In the genomic region with DNA sequence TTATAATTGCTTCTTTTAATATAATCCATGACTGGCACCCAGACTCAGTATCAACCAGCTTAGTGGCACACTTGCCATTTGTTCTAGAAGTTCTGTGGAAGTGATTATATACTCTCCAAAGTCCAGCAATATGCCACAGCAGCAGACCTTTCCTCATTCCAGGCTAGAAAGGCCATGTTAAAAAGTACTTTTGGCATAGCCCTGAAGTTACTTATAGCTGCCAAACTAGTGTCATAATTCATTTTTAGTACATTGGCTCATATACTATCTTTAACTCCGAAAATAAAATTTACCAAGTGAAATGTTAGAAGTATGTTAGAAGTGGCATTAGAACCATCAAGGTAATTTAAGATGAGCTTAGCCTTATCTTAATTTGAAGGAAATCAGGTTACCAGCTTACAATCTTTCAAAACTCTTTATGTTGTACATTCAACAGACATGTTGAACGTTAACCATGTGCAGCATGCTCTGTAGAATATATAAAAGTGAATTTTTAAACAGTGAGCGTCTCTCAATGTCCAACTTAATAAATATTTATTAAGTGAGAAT, we compare ENCODE assay signal across 29 cellular contexts.
"Had no signal": no experiment of that assay in that cellular context is flagged by ENCODE, and none has a peak within 500 bp of the region (broad histone marks: within the 10 kb centered on the region; RNA-seq: fewer than 3 reads in every experiment).

No MANE protein-coding gene starts in this region.

- H3K27ac Mint-ChIP-seq: activated CD4-positive, alpha-beta memory T cell treated with anti-CD3 and anti-CD28 coated beads for 36 hours; activated CD4-positive, alpha-beta T cell treated with anti-CD3 and anti-CD28 coated beads for 36 hours; activated CD4-positive, alpha-beta T cell treated with anti-CD3 and anti-CD28 coated beads, Interleukin-2, amount 10 ng/mL, durations not matched to agents 24 days and 14 days; activated CD8-positive, alpha-beta memory T cell treated with anti-CD3 and anti-CD28 coated beads, Interleukin-2, amount 10 ng/mL, durations not matched to agents 7 days and 5 days; activated CD8-positive, alpha-beta T cell treated with anti-CD3 and anti-CD28 coated beads, Interleukin-2, amount 10 ng/mL, durations not matched to agents 7 days and 5 days; activated naive CD4-positive, alpha-beta T cell treated with anti-CD3 and anti-CD28 coated beads for 36 hours; activated naive CD4-positive, alpha-beta T cell treated with anti-CD3 and anti-CD28 coated beads, Interleukin-2, amount 50 U/mL, for 24 hours; activated naive CD8-positive, alpha-beta T cell treated with anti-CD3 and anti-CD28 coated beads for 36 hours; activated naive CD8-positive, alpha-beta T cell treated with anti-CD3 and anti-CD28 coated beads, Interleukin-2, amount 50 U/mL, for 24 hours; activated T-helper 1 cell treated with anti-CD3 and anti-CD28 coated beads, Interleukin-12 subunit alpha, Interleukin-12 subunit beta, Interleukin-2, Interleukin-4 antibody, amounts not matched to agents 30 ng/mL and 10 ng/mL and 1 ng/mL, durations not matched to agents 14 hours and 24 hours and 36 hours; activated T-helper 2 cell treated with anti-CD3 and anti-CD28 coated beads, Interferon-gamma antibody, Interleukin-2, Interleukin-4, amounts not matched to agents 10 μg/mL and 5 μg/mL and 100 μg/mL, durations not matched to agents 14 hours and 24 hours and 36 hours had no signal

- H3K36me3 Mint-ChIP-seq: activated CD4-positive, alpha-beta memory T cell treated with anti-CD3 and anti-CD28 coated beads for 36 hours; activated CD8-positive, alpha-beta memory T cell treated with anti-CD3 and anti-CD28 coated beads, Interleukin-2, amount 10 ng/mL, durations not matched to agents 7 days and 5 days; activated naive CD4-positive, alpha-beta T cell treated with anti-CD3 and anti-CD28 coated beads, Interleukin-2, amount 50 U/mL, for 24 hours; activated naive CD8-positive, alpha-beta T cell treated with anti-CD3 and anti-CD28 coated beads for 36 hours had no signal

- H3K4me1 Mint-ChIP-seq: activated CD4-positive, alpha-beta T cell treated with anti-CD3 and anti-CD28 coated beads for 36 hours; activated CD4-positive, alpha-beta T cell treated with anti-CD3 and anti-CD28 coated beads, Interleukin-2, amount 10 ng/mL, durations not matched to agents 24 days and 14 days; activated CD8-positive, alpha-beta memory T cell treated with anti-CD3 and anti-CD28 coated beads, Interleukin-2, amount 10 ng/mL, durations not matched to agents 7 days and 5 days; activated naive CD4-positive, alpha-beta T cell treated with anti-CD3 and anti-CD28 coated beads, Interleukin-2, amount 50 U/mL, for 24 hours; activated naive CD8-positive, alpha-beta T cell treated with anti-CD3 and anti-CD28 coated beads for 36 hours; activated naive CD8-positive, alpha-beta T cell treated with anti-CD3 and anti-CD28 coated beads, Interleukin-2, amount 50 U/mL, for 24 hours had no signal

- ATAC-seq: activated CD4-positive, alpha-beta T cell treated with anti-CD3 and anti-CD28 coated beads for 36 hours; activated CD8-positive, alpha-beta memory T cell treated with anti-CD3 and anti-CD28 coated beads, Interleukin-2, amount 10 ng/mL, durations not matched to agents 7 days and 5 days; activated CD8-positive, alpha-beta T cell treated with anti-CD3 and anti-CD28 coated beads, Interleukin-2, amount 10 ng/mL, durations not matched to agents 7 days and 5 days; activated naive CD8-positive, alpha-beta T cell treated with anti-CD3 and anti-CD28 coated beads, Interleukin-2, amount 50 U/mL, for 24 hours; body of pancreas; gastroesophageal sphincter had no signal

- H3K9me3 Mint-ChIP-seq: activated CD4-positive, alpha-beta memory T cell treated with anti-CD3 and anti-CD28 coated beads for 36 hours; activated CD4-positive, alpha-beta T cell treated with anti-CD3 and anti-CD28 coated beads, Interleukin-2, amount 10 ng/mL, durations not matched to agents 24 days and 14 days; activated naive CD4-positive, alpha-beta T cell treated with anti-CD3 and anti-CD28 coated beads, Interleukin-2, amount 50 U/mL, for 24 hours; activated naive CD8-positive, alpha-beta T cell treated with anti-CD3 and anti-CD28 coated beads for 36 hours; activated naive CD8-positive, alpha-beta T cell treated with anti-CD3 and anti-CD28 coated beads, Interleukin-2, amount 50 U/mL, for 24 hours; activated T-helper 1 cell treated with anti-CD3 and anti-CD28 coated beads, Interleukin-12 subunit alpha, Interleukin-12 subunit beta, Interleukin-2, Interleukin-4 antibody, amounts not matched to agents 30 ng/mL and 10 ng/mL and 1 ng/mL, durations not matched to agents 14 hours and 24 hours and 36 hours; activated T-helper 2 cell treated with anti-CD3 and anti-CD28 coated beads, Interferon-gamma antibody, Interleukin-2, Interleukin-4, amounts not matched to agents 10 μg/mL and 5 μg/mL and 100 μg/mL, durations not matched to agents 14 hours and 24 hours and 36 hours had no signal

- H3K27me3 Mint-ChIP-seq: activated CD4-positive, alpha-beta memory T cell treated with anti-CD3 and anti-CD28 coated beads for 36 hours; activated CD4-positive, alpha-beta T cell treated with anti-CD3 and anti-CD28 coated beads for 36 hours; activated CD4-positive, alpha-beta T cell treated with anti-CD3 and anti-CD28 coated beads, Interleukin-2, amount 10 ng/mL, durations not matched to agents 24 days and 14 days; activated CD8-positive, alpha-beta memory T cell treated with anti-CD3 and anti-CD28 coated beads, Interleukin-2, amount 10 ng/mL, durations not matched to agents 7 days and 5 days; activated naive CD4-positive, alpha-beta T cell treated with anti-CD3 and anti-CD28 coated beads, Interleukin-2, amount 50 U/mL, for 24 hours; activated naive CD8-positive, alpha-beta T cell treated with anti-CD3 and anti-CD28 coated beads for 36 hours; activated naive CD8-positive, alpha-beta T cell treated with anti-CD3 and anti-CD28 coated beads, Interleukin-2, amount 50 U/mL, for 24 hours had no signal

- H3K4me3 Mint-ChIP-seq: activated CD4-positive, alpha-beta memory T cell treated with anti-CD3 and anti-CD28 coated beads for 36 hours; activated CD4-positive, alpha-beta T cell treated with anti-CD3 and anti-CD28 coated beads for 36 hours; activated CD4-positive, alpha-beta T cell treated with anti-CD3 and anti-CD28 coated beads, Interleukin-2, amount 10 ng/mL, durations not matched to agents 24 days and 14 days; activated CD8-positive, alpha-beta memory T cell treated with anti-CD3 and anti-CD28 coated beads, Interleukin-2, amount 10 ng/mL, durations not matched to agents 7 days and 5 days; activated CD8-positive, alpha-beta T cell treated with anti-CD3 and anti-CD28 coated beads, Interleukin-2, amount 10 ng/mL, durations not matched to agents 7 days and 5 days; activated naive CD4-positive, alpha-beta T cell treated with anti-CD3 and anti-CD28 coated beads for 36 hours; activated naive CD4-positive, alpha-beta T cell treated with anti-CD3 and anti-CD28 coated beads, Interleukin-2, amount 50 U/mL, for 24 hours; activated naive CD8-positive, alpha-beta T cell treated with anti-CD3 and anti-CD28 coated beads for 36 hours; activated naive CD8-positive, alpha-beta T cell treated with anti-CD3 and anti-CD28 coated beads, Interleukin-2, amount 50 U/mL, for 24 hours; activated T-helper 1 cell treated with anti-CD3 and anti-CD28 coated beads, Interleukin-12 subunit alpha, Interleukin-12 subunit beta, Interleukin-2, Interleukin-4 antibody, amounts not matched to agents 30 ng/mL and 10 ng/mL and 1 ng/mL, durations not matched to agents 14 hours and 24 hours and 36 hours had no signal

- DNase-seq: activated CD4-positive, alpha-beta memory T cell treated with anti-CD3 and anti-CD28 coated beads for 36 hours; activated CD4-positive, alpha-beta T cell treated with anti-CD3 and anti-CD28 coated beads for 36 hours; activated CD4-positive, alpha-beta T cell treated with anti-CD3 and anti-CD28 coated beads, Interleukin-2, amount 10 ng/mL, durations not matched to agents 24 days and 14 days; activated CD4-positive, CD25-positive, alpha-beta regulatory T cell; activated CD4-positive, CD25-positive, alpha-beta regulatory T cell treated with anti-CD3 and anti-CD28 coated beads, Interleukin-2, amount 50 U/mL, for 72 hours; activated CD8-positive, alpha-beta memory T cell treated with anti-CD3 and anti-CD28 coated beads, Interleukin-2, amount 10 ng/mL, durations not matched to agents 7 days and 5 days; activated CD8-positive, alpha-beta memory T cell treated with anti-CD3 and anti-CD28 coated beads, Interleukin-2, amount 50 U/mL, for 4 hours; activated CD8-positive, alpha-beta T cell treated with anti-CD3 and anti-CD28 coated beads, Interleukin-2, amount 10 ng/mL, durations not matched to agents 7 days and 5 days; activated effector memory CD4-positive, alpha-beta T cell treated with anti-CD3 and anti-CD28 coated beads, Interleukin-2, amount 50 U/mL, for 16 hours; activated naive CD4-positive, alpha-beta T cell treated with anti-CD3 and anti-CD28 coated beads for 36 hours; activated naive CD8-positive, alpha-beta T cell treated with anti-CD3 and anti-CD28 coated beads for 36 hours; activated naive CD8-positive, alpha-beta T cell treated with anti-CD3 and anti-CD28 coated beads, Interleukin-2, amount 50 U/mL, for 24 hours; activated T-cell treated with anti-CD3 and anti-CD28 coated beads, Interleukin-2, amount 50 U/mL, for 1 hour; activated T-cell treated with anti-CD3 and anti-CD28 coated beads, Interleukin-2, amount 50 U/mL, for 48 hours; adrenal gland; amygdala; aorta; body of pancreas; central memory CD4-positive, alpha-beta T cell; cerebellar nuclear complex; colonic mucosa; effector CD8-positive, alpha-beta T cell; esophagus squamous epithelium; foreskin melanocyte; T-helper 2 cell had no signal
